Comparison of ENCODE assay signal across 20 cellular contexts in genomic region chr7:42511027-42511426, GRCh38.
A peak's percentile ranks its signal among the peaks of the same experiment; 100 is the strongest.
DNase-seq lines count a peak whose midpoint lies in the region; ATAC-seq, FAIRE-seq and TF ChIP-seq lines count a peak whose summit lies in the region.
"Had no signal": no experiment of that assay in that cellular context is flagged by ENCODE, and none has a peak within 500 bp of the region (broad histone marks: within the 10 kb centered on the region; RNA-seq: fewer than 3 reads in every experiment).

No MANE protein-coding gene starts in this region.

- no peak for TF ChIP-seq CTCF in bronchial epithelial cell (IDR thresholded peaks at IDR 0.05; ENCODE audit: insufficient read depth, low read length, severe bottlenecking)

- ATAC-seq in HG03196 (IDR thresholded peaks at IDR 0.05; ENCODE audit: unreplicated experiment): no peak

- H3K4me3 ChIP-seq in ACC112 (ENCODE audit: low read depth, low read length) (peak overlapping the region; percentile 34; the same call in 1 of the 2 replicates), bronchial epithelial cell (ENCODE audit: low read depth, low read length) (no peak overlapping the region)
- H3K4me3 ChIP-seq: SJCRH30 had no signal

- peaks cover 9% of the 10 kb centered on the region for H3K4me1 ChIP-seq in ACC112 (ENCODE audit: control insufficient read depth, insufficient read depth, low read length, unreplicated experiment)
- H3K4me1 ChIP-seq: SJCRH30 had no signal

- DNase-seq in HT1080 (ENCODE audit: low read depth) (peak; percentile 35), bronchial epithelial cell (ENCODE audit: low read depth) (peak; percentile 91), iris pigment epithelial cell (ENCODE audit: low read depth) (peak; percentile 70), mucosa of gallbladder (ENCODE audit: low spot score) (no peak), H54 (ENCODE audit: insufficient read length, low spot score) (no peak)
- no peak for DNase-seq in activated CD4-positive, alpha-beta T cell treated with anti-CD3 and anti-CD28 coated beads, Interleukin-2, amount 50 U/mL, for 4 hours
- DNase-seq: 8988T, C1 segment of cervical spinal cord, DMS153, KG1, MM.1S, NCI-H1105, NCI-H1694 treated with DMSO at 0.1 percent for 48 hours, NCI-H2171 treated with DMSO at 0.1 percent for 48 hours, NCI-H510A treated with DMSO at 0.1 percent for 48 hours, SJCRH30 had no signal

- FAIRE-seq in bronchial epithelial cell (lab: Jason Lieb, UNC): no peak
- no peak for FAIRE-seq in H54 (lab: Jason Lieb, UNC)
- FAIRE-seq: GM12891 had no signal

- no peak for TF ChIP-seq POLR2A in H54 (IDR thresholded peaks at IDR 0.05; ENCODE audit: low read depth, low read length)

- H3K79me2 ChIP-seq in ACC112 (ENCODE audit: control insufficient read depth, insufficient read depth, low read length, unreplicated experiment): no peaks in the 10 kb centered on the region

- H3K27ac ChIP-seq in ACC112 (ENCODE audit: low read depth, low read length): no peak overlapping the region; the same call in 1 of the 2 replicates
- H3K27ac ChIP-seq: HL-60, SJCRH30 had no signal

- H3K27me3 ChIP-seq in ACC112 (ENCODE audit: insufficient read depth, low read length) (no peaks in the 10 kb centered on the region), bronchial epithelial cell (ENCODE audit: control insufficient read depth, insufficient read depth, low read length) (no peaks in the 10 kb centered on the region)
- H3K27me3 ChIP-seq: SJCRH30 had no signal

- H3K36me3 ChIP-seq in ACC112 (ENCODE audit: insufficient read depth, low read length) (no peaks in the 10 kb centered on the region), bronchial epithelial cell (ENCODE audit: control insufficient read depth, insufficient read depth, low read length) (no peaks in the 10 kb centered on the region)
- H3K36me3 ChIP-seq: SJCRH30 had no signal

- peak overlapping the region; percentile 12 for H2AFZ ChIP-seq in ACC112 (ENCODE audit: low read length, unreplicated experiment)

Comparison
In these comparisons a context has a peak if more than half of its experiments do, and no peak if none do; other contexts are left out.
1. DNase-seq: peak in HT1080 (single experiment), bronchial epithelial cell (single experiment) and iris pigment epithelial cell (single experiment); none in mucosa of gallbladder (single experiment), H54 (single experiment) and activated CD4-positive, alpha-beta T cell treated with anti-CD3 and anti-CD28 coated beads, Interleukin-2, amount 50 U/mL, for 4 hours (0 of 2).